In genomic region chr3:43448098-43448497, GRCh38 we compare ENCODE assay signal across 18 cellular contexts.
DNase-seq lines count a peak whose midpoint lies in the region; ATAC-seq, FAIRE-seq and TF ChIP-seq lines count a peak whose summit lies in the region.
"Had no signal": no experiment of that assay in that cellular context is flagged by ENCODE, and none has a peak within 500 bp of the region (broad histone marks: within the 10 kb centered on the region; RNA-seq: fewer than 3 reads in every experiment).

No MANE protein-coding gene starts in this region.

- H2AFZ ChIP-seq in GM12878 (ENCODE audit: control insufficient read depth, low read depth, low read length): no peak overlapping the region

- DNase-seq in activated CD8-positive, alpha-beta memory T cell treated with anti-CD3 and anti-CD28 coated beads, Interleukin-2, amount 10 ng/mL, durations not matched to agents 7 days and 5 days: no peak
- no peak for DNase-seq in activated CD8-positive, alpha-beta memory T cell treated with anti-CD3 and anti-CD28 coated beads for 24 hours
- no peak for DNase-seq in stimulated activated naive CD8-positive, alpha-beta T cell treated with anti-CD3 and anti-CD28 coated beads, Interleukin-15, amount 100 ng/mL, for 72 hours
- no peak for DNase-seq in stimulated activated naive CD8-positive, alpha-beta T cell treated with anti-CD3 and anti-CD28 coated beads, Interleukin-15, Interleukin-2, amounts not matched to agents 100 U/mL and 50 U/mL, for 24 hours
- DNase-seq in GM12878 (ENCODE audit: low read depth, low spot score): no peak
- DNase-seq in HT-29 (ENCODE audit: low spot score): no peak
- DNase-seq in AG08396 (ENCODE audit: low spot score): no peak
- DNase-seq: 8988T; Calu3; CD8-positive, alpha-beta T cell; DMS79 treated with DMSO at 0.1 percent for 48 hours; GF-D8; H9 had no signal

- H3K9ac ChIP-seq in GM12878 (ENCODE audit: control insufficient read depth, insufficient read depth, low read length): no peak overlapping the region
- H3K9ac ChIP-seq: BLaER1 treated with 17β-estradiol and CSF1 and Interleukin-3, amounts not matched to agents 10 nM and 100 nM had no signal

- H4K20me1 ChIP-seq in GM12878 (ENCODE audit: control insufficient read depth, insufficient read depth): no peaks in the 10 kb centered on the region
- H4K20me1 ChIP-seq: BLaER1 treated with 17β-estradiol and CSF1 and Interleukin-3, amounts not matched to agents 10 nM and 100 nM had no signal

- H3K4me2 ChIP-seq in GM12878 (ENCODE audit: control insufficient read depth, insufficient read depth): no peak overlapping the region
- H3K4me2 ChIP-seq: BLaER1 treated with 17β-estradiol and CSF1 and Interleukin-3, amounts not matched to agents 10 nM and 100 nM had no signal

- POLR2A ChIA-PET in GM12878 (lab: Charles Lee): no interaction called here

- no peak for TF ChIP-seq POLR2A in GM12878 (IDR thresholded peaks at IDR 0.05; ENCODE audit: low read depth, low read length)

- intact Hi-C loops in GM12878 (cut with micrococcal nuclease; ENCODE audit: unreplicated experiment): no loop called here

- no peak for FAIRE-seq in GM12878 (lab: Jason Lieb, UNC)
- FAIRE-seq: GM19239, H1, HepG2 had no signal

- H3K27me3 ChIP-seq in GM12878 (replicated peaks in 1 of 2; ENCODE audit: control insufficient read depth in 2 of 2, insufficient read depth in 2 of 2, low read length in 1 of 2): no peaks in the 10 kb centered on the region
- H3K27me3 ChIP-seq: BLaER1 treated with 17β-estradiol and CSF1 and Interleukin-3, amounts not matched to agents 10 nM and 100 nM had no signal

- H3K9me3 Mint-ChIP-seq in activated CD8-positive, alpha-beta memory T cell treated with anti-CD3 and anti-CD28 coated beads, Interleukin-2, amount 10 ng/mL, durations not matched to agents 7 days and 5 days (ENCODE audit: low read depth): no peaks in the 10 kb centered on the region
- peaks cover 0 to 10% of the 10 kb centered on the region in 2 donors for H3K9me3 Mint-ChIP-seq in stimulated activated naive CD8-positive, alpha-beta T cell treated with anti-CD3 and anti-CD28 coated beads, Interleukin-15, amount 100 ng/mL, for 72 hours
- H3K9me3 Mint-ChIP-seq: CD8-positive, alpha-beta T cell; H9 had no signal

- H3K27me3 Mint-ChIP-seq in activated CD8-positive, alpha-beta memory T cell treated with anti-CD3 and anti-CD28 coated beads, Interleukin-2, amount 10 ng/mL, durations not matched to agents 7 days and 5 days: no peaks in the 10 kb centered on the region
- H3K27me3 Mint-ChIP-seq in stimulated activated naive CD8-positive, alpha-beta T cell treated with anti-CD3 and anti-CD28 coated beads, Interleukin-15, amount 100 ng/mL, for 72 hours: no peaks in the 10 kb centered on the region
- H3K27me3 Mint-ChIP-seq: B cell had no signal

- no peaks in the 10 kb centered on the region for H3K79me2 ChIP-seq in GM12878 (ENCODE audit: control insufficient read depth, insufficient read depth, low read length)

- no peaks in the 10 kb centered on the region for H3K9me3 ChIP-seq in GM12878 (replicated peaks; ENCODE audit: control insufficient read depth, insufficient read depth, low read length)
- H3K9me3 ChIP-seq: BLaER1 treated with 17β-estradiol and CSF1 and Interleukin-3, amounts not matched to agents 10 nM and 100 nM had no signal

- ATAC-seq in activated CD8-positive, alpha-beta memory T cell treated with anti-CD3 and anti-CD28 coated beads, Interleukin-2, amount 10 ng/mL, durations not matched to agents 7 days and 5 days: peak; percentile 49
- ATAC-seq in stimulated activated naive CD8-positive, alpha-beta T cell treated with anti-CD3 and anti-CD28 coated beads, Interleukin-15, amount 100 ng/mL, for 72 hours: peak; percentile 88
- ATAC-seq in stimulated activated naive CD8-positive, alpha-beta T cell treated with anti-CD3 and anti-CD28 coated beads, Interleukin-15, Interleukin-2, amounts not matched to agents 100 U/mL and 50 U/mL, for 24 hours: no peak
- ATAC-seq in GM12878: peak; percentile 51
- ATAC-seq: CD8-positive, alpha-beta T cell; HepG2 had no signal

- BruUV-seq in GM12878 (replicated peaks; lab: Mats Ljungman, UMichigan): no TSS peak

- H3K27ac Mint-ChIP-seq in activated CD8-positive, alpha-beta memory T cell treated with anti-CD3 and anti-CD28 coated beads, Interleukin-2, amount 10 ng/mL, durations not matched to agents 7 days and 5 days: peak overlapping the region; percentile 1
- H3K27ac Mint-ChIP-seq in stimulated activated naive CD8-positive, alpha-beta T cell treated with anti-CD3 and anti-CD28 coated beads, Interleukin-15, amount 100 ng/mL, for 72 hours: no peak overlapping the region
- H3K27ac Mint-ChIP-seq: B cell; CD8-positive, alpha-beta T cell; H9 had no signal

- no peak for TF ChIP-seq CTCF in GM12878 (IDR thresholded peaks at IDR 0.05 in 2 of 3, conservative IDR thresholded peaks at IDR 0.05 in 1 of 3; ENCODE audit: control insufficient read depth in 2 of 3, extremely low read depth in 1 of 3, insufficient read depth in 1 of 3, low read depth in 3 of 3, low read length in 3 of 3)

- H3K4me3 Mint-ChIP-seq in activated CD8-positive, alpha-beta memory T cell treated with anti-CD3 and anti-CD28 coated beads, Interleukin-2, amount 10 ng/mL, durations not matched to agents 7 days and 5 days: no peak overlapping the region
- H3K4me3 Mint-ChIP-seq in stimulated activated naive CD8-positive, alpha-beta T cell treated with anti-CD3 and anti-CD28 coated beads, Interleukin-15, amount 100 ng/mL, for 72 hours: no peak overlapping the region
- H3K4me3 Mint-ChIP-seq: B cell; CD8-positive, alpha-beta T cell; H9 had no signal

- no peaks in the 10 kb centered on the region for H3K4me1 ChIP-seq in GM12878 (ENCODE audit: control insufficient read depth, insufficient read depth, low read length)
- H3K4me1 ChIP-seq: BLaER1 treated with 17β-estradiol and CSF1 and Interleukin-3, amounts not matched to agents 10 nM and 100 nM had no signal

- CTCF ChIA-PET in activated CD8-positive, alpha-beta memory T cell treated with anti-CD3 and anti-CD28 coated beads, Interleukin-2, amount 10 ng/mL, durations not matched to agents 7 days and 5 days (lab: Charles Lee): no interaction called here
- CTCF ChIA-PET in GM12878 (lab: Yijun Ruan, JAX): no interaction called here

- no peak overlapping the region for H3K27ac ChIP-seq in GM12878 (ENCODE audit: control insufficient read depth, insufficient read depth)
- H3K27ac ChIP-seq: BLaER1 treated with 17β-estradiol and CSF1 and Interleukin-3, amounts not matched to agents 10 nM and 100 nM had no signal

- in situ Hi-C loops in GM12878 (cut with MboI): no loop called here

- SMC1A ChIA-PET in GM12878 (lab: Charles Lee; ENCODE audit: uncharacterized antibody, unreplicated experiment): interaction anchor here (1.3 kb wide), 1 partner anchor 9 kb away, joined by 3 read pairs; no protein-coding TSS in a partner anchor

- TF ChIP-seq EP300 in GM12878 (IDR thresholded peaks at IDR 0.05; ENCODE audit: borderline replicate concordance in 1 of 2, control insufficient read depth in 1 of 2, low read depth in 2 of 2, low read length in 2 of 2): no peak

- WGBS in GM12878 (ENCODE audit: insufficient coverage, insufficient replicate concordance, low lambda C conversion rate, missing lambda C conversion rate): 100% methylated on average over 1 of the region's 1 CpG

- peaks cover 9% of the 10 kb centered on the region for H3K4me1 Mint-ChIP-seq in activated CD8-positive, alpha-beta memory T cell treated with anti-CD3 and anti-CD28 coated beads, Interleukin-2, amount 10 ng/mL, durations not matched to agents 7 days and 5 days
- peaks cover 22% of the 10 kb centered on the region for H3K4me1 Mint-ChIP-seq in stimulated activated naive CD8-positive, alpha-beta T cell treated with anti-CD3 and anti-CD28 coated beads, Interleukin-15, amount 100 ng/mL, for 72 hours
- H3K4me1 Mint-ChIP-seq: B cell had no signal

- RAD21 ChIA-PET in GM12878 (lab: Charles Lee; ENCODE audit: unreplicated experiment): no interaction called here

- TF ChIP-seq RAD21 in GM12878 (IDR thresholded peaks at IDR 0.05; ENCODE audit: insufficient read depth, low read depth, low read length): no peak

- H3K36me3 ChIP-seq in GM12878 (ENCODE audit: control insufficient read depth in 2 of 2, insufficient read depth in 2 of 2, low read length in 1 of 2): no peaks in the 10 kb centered on the region
- H3K36me3 ChIP-seq: BLaER1 treated with 17β-estradiol and CSF1 and Interleukin-3, amounts not matched to agents 10 nM and 100 nM had no signal

- no peak overlapping the region for H3K4me3 ChIP-seq in GM12878
- H3K4me3 ChIP-seq: BLaER1 treated with 17β-estradiol and CSF1 and Interleukin-3, amounts not matched to agents 10 nM and 100 nM had no signal

- no peaks in the 10 kb centered on the region for H3K36me3 Mint-ChIP-seq in activated CD8-positive, alpha-beta memory T cell treated with anti-CD3 and anti-CD28 coated beads, Interleukin-2, amount 10 ng/mL, durations not matched to agents 7 days and 5 days
- H3K36me3 Mint-ChIP-seq: CD8-positive, alpha-beta T cell had no signal
